1 cellular context compared by ENCODE assay signal in the genomic region with DNA sequence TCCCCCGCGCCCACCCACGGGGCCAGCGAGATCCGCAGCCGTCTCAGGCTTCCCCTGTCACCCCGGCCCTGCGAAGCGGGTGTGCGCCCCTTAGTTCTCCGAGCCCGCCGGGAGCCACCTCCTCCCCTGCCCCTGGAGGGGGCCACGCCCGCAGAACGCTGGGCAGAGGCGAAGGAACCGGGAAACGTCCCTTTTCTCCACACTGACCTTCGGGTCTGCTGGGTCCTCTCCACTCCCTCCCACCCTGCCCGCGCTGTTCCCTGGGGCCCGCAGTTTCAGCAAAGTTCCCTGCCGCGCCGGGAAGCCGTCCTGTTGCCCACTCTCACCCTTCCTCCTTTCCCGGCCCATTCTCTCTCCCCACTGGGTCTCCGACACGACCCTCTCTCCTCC.
TF ChIP-seq lines count a peak whose summit lies in the region.

No MANE protein-coding gene starts in this region.

TF ChIP-seq in Ishikawa, 13 proteins besides CTCF, POLR2A, EP300 and RAD21:
- 0 out of 2 replicates have a peak, but pooled peaks have one; percentile 38 for TF ChIP-seq ZBTB7A (IDR thresholded peaks at IDR 0.05; ENCODE audit: low read depth)
